ENCODE assay signal across 8 cellular contexts in genomic region chr6:37820713-37821069, GRCh38. TPM values are rescaled to one million over a fixed set of nuclear protein-coding genes. Genes with fewer than 3 reads are reported as not detected.
DNase-seq lines count a peak whose midpoint lies in the region; ATAC-seq and TF ChIP-seq lines count a peak whose summit lies in the region.

No MANE protein-coding gene starts in this region.

- H3K27me3 ChIP-seq in NT2/D1 (ENCODE audit: insufficient read depth, insufficient read length) (no peaks in the 10 kb centered on the region), endocrine pancreas (ENCODE audit: control insufficient read depth, insufficient read depth, low read length) (no peaks in the 10 kb centered on the region), neuron (ENCODE audit: insufficient read depth, low read length) (no peaks in the 10 kb centered on the region)

- H3K36me3 Mint-ChIP-seq in Calu3 (ENCODE audit: insufficient read depth, unreplicated experiment), result peaks cover 53% of the 10 kb centered on the region

- ATAC-seq in HG03108 (IDR thresholded peaks at IDR 0.05; ENCODE audit: unreplicated experiment), result no peak

- H2AFZ ChIP-seq in neuron (ENCODE audit: low read depth, low read length), result no peak overlapping the region

- DNase-seq in Calu3 (no peak), NT2/D1 (ENCODE audit: low read depth, low spot score) (no peak), NOMO-1 treated with dmso at 0.1 percent for 144 hours (lab: John Stamatoyannopoulos, UW; ENCODE audit: unreplicated experiment) (no peak), NOMO-1 treated with DMSO at 0.1 percent for 48 hours (lab: John Stamatoyannopoulos, UW; ENCODE audit: unreplicated experiment) (no peak)
- no peak for DNase-seq in stimulated activated CD4-positive, alpha-beta T cell treated with anti-CD3 and anti-CD28 coated beads, Interleukin-12 subunit alpha, Interleukin-12 subunit beta, amount 100 ng/mL, for 4 hours

- no peaks in the 10 kb centered on the region for H3K9me3 Mint-ChIP-seq in Calu3 (ENCODE audit: low read depth, unreplicated experiment)

- peak overlapping the region; percentile 88 for H3K27ac Mint-ChIP-seq in Calu3 (ENCODE audit: unreplicated experiment)

- peak overlapping the region; percentile 66 for H3K9ac ChIP-seq in NT2/D1 (ENCODE audit: insufficient read length, low read depth)
- H3K9ac ChIP-seq in endocrine pancreas (ENCODE audit: control insufficient read depth, insufficient read depth, low read length), result peak overlapping the region; percentile 73

- H3K4me3 ChIP-seq in NT2/D1 (ENCODE audit: insufficient read length, low read depth), result peak overlapping the region; percentile 59
- H3K4me3 ChIP-seq in endocrine pancreas (ENCODE audit: control insufficient read depth, insufficient read depth, low read length), result peak overlapping the region; percentile 93
- H3K4me3 ChIP-seq in neuron (ENCODE audit: low read length), result peak overlapping the region; percentile 82

- peaks cover 14% of the 10 kb centered on the region for H3K27me3 Mint-ChIP-seq in Calu3 (ENCODE audit: unreplicated experiment)

- CTCF ChIA-PET in Calu3 (lab: Charles Lee), result interaction anchor here (0.6 to 1.8 kb wide), 2 partner anchors 29 to 495 kb away, joined by 3 to 10 read pairs; no protein-coding TSS in a partner anchor

- intact Hi-C loops in Calu3 (cut with micrococcal nuclease; ENCODE audit: unreplicated experiment), result loop anchor here (5.0 kb wide), 2 partner anchors 37 to 192 kb away; no protein-coding TSS in a partner anchor

- BruUV-seq in Calu3 (replicated peaks; lab: Mats Ljungman, UMichigan), result TSS peak; percentile 51

- H3K9me3 ChIP-seq in NT2/D1 (ENCODE audit: insufficient read depth, low read length), result no peaks in the 10 kb centered on the region
- no peaks in the 10 kb centered on the region for H3K9me3 ChIP-seq in endocrine pancreas (ENCODE audit: control insufficient read depth, low read length)
- H3K9me3 ChIP-seq in neuron (ENCODE audit: low read length), result no peaks in the 10 kb centered on the region

- peak overlapping the region; percentile 98 for H3K4me3 Mint-ChIP-seq in Calu3 (ENCODE audit: low read depth, unreplicated experiment)

- peaks cover 58% of the 10 kb centered on the region for H3K4me1 Mint-ChIP-seq in Calu3 (ENCODE audit: low read depth, unreplicated experiment)

- no peak for TF ChIP-seq CTCF in Calu3 (IDR thresholded peaks at IDR 0.05; ENCODE audit: unreplicated experiment)

- no peaks in the 10 kb centered on the region for H3K36me3 ChIP-seq in NT2/D1 (ENCODE audit: insufficient read depth, insufficient read length, low read length)
- no peaks in the 10 kb centered on the region for H3K36me3 ChIP-seq in endocrine pancreas (ENCODE audit: control insufficient read depth, insufficient read depth, low read length)
- no peaks in the 10 kb centered on the region for H3K36me3 ChIP-seq in neuron (ENCODE audit: insufficient read depth, low read length)

- H3K4me1 ChIP-seq in NT2/D1 (ENCODE audit: insufficient read depth, insufficient read length) (no peaks in the 10 kb centered on the region), endocrine pancreas (ENCODE audit: control insufficient read depth, insufficient read depth, low read length) (peaks cover 22% of the 10 kb centered on the region), neuron (ENCODE audit: insufficient read depth, low read length) (peaks cover 31% of the 10 kb centered on the region)

RNA-seq across cellular contexts. Expression of gene ZFAND3, which starts 1.2 kb away (rescaled TPM):
- total RNA-seq in Calu3 (2022), result 75.0 and 80.5 TPM in 2 replicates
